ENCODE assay signal across 10 cellular contexts in the genomic region with DNA sequence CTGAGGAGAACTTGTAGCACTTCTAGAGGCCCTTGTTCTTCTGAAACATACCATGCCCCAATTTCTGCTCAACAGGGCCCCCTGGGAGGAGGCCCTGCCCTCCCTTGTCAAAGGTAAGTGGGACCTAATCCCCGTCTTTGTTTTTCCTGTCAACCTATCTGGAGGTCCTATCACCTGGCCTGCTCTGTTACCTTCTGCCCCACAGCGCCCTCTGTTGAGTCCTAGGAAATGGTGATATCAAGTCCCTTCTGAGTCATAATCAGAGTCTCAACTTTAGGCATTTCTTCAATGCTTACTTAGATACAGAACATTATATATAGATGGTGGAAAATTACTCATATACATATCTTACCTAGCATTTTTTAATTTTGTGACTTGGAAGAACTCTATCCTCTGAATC. TPM values are rescaled to one million over a fixed set of nuclear protein-coding genes. Genes with fewer than 3 reads are reported as not detected.
A peak's percentile ranks its signal among the peaks of the same experiment; 100 is the strongest.
DNase-seq lines count a peak whose midpoint lies in the region; ATAC-seq, FAIRE-seq and TF ChIP-seq lines count a peak whose summit lies in the region.
"Had no signal": no experiment of that assay in that cellular context is flagged by ENCODE, and none has a peak within 500 bp of the region (broad histone marks: within the 10 kb centered on the region; RNA-seq: fewer than 3 reads in every experiment).

No MANE protein-coding gene starts in this region.

- H3K4me3 ChIP-seq in upper lobe of right lung (no peak overlapping the region), kidney (ENCODE audit: low read length in 2 of 2) (no peak overlapping the region)

- ATAC-seq in HG02981 (IDR thresholded peaks at IDR 0.05; ENCODE audit: unreplicated experiment) (peak; percentile 68), upper lobe of right lung (peak; percentile 27)
- no peak for ATAC-seq in activated naive CD8-positive, alpha-beta T cell treated with anti-CD3 and anti-CD28 coated beads, Interleukin-2, amount 50 U/mL, for 24 hours

- no peak overlapping the region for H3K27ac Mint-ChIP-seq in activated naive CD8-positive, alpha-beta T cell treated with anti-CD3 and anti-CD28 coated beads, Interleukin-2, amount 50 U/mL, for 24 hours

- no peak for FAIRE-seq in kidney (lab: Jason Lieb, UNC)

- intact Hi-C loops in upper lobe of right lung (cut with DNase I) (no loop called here), kidney (cut with DNase I) (no loop called here)

- H3K27ac ChIP-seq in upper lobe of right lung = no peak overlapping the region
- H3K27ac ChIP-seq in kidney (ENCODE audit: low read depth in 2 of 2, low read length in 2 of 2) = no peak overlapping the region

- peak; percentile 37 for DNase-seq in stimulated activated CD4-positive, alpha-beta T cell treated with anti-CD3 and anti-CD28 coated beads, Interleukin-15, amount 100 ng/mL, for 24 hours
- DNase-seq in stimulated activated CD4-positive, alpha-beta T cell treated with anti-CD3 and anti-CD28 coated beads, Interleukin-4, amount 100 ng/mL, for 1 hour = no peak
- peak; percentile 19 for DNase-seq in activated naive CD8-positive, alpha-beta T cell treated with anti-CD3 and anti-CD28 coated beads, Interleukin-2, amount 50 U/mL, for 24 hours
- DNase-seq in upper lobe of right lung (no peak), HCEC 1CT (no peak), NCI-H2227 treated with DMSO at 0.1 percent for 48 hours (lab: John Stamatoyannopoulos, UW) (no peak), kidney (no peak)
- DNase-seq: IMR-90 had no signal

- peaks cover 6% of the 10 kb centered on the region for H3K4me1 Mint-ChIP-seq in activated naive CD8-positive, alpha-beta T cell treated with anti-CD3 and anti-CD28 coated beads, Interleukin-2, amount 50 U/mL, for 24 hours

- H3K36me3 Mint-ChIP-seq in activated naive CD8-positive, alpha-beta T cell treated with anti-CD3 and anti-CD28 coated beads, Interleukin-2, amount 50 U/mL, for 24 hours (ENCODE audit: low read depth) = no peaks in the 10 kb centered on the region

- H3K27me3 Mint-ChIP-seq in activated naive CD8-positive, alpha-beta T cell treated with anti-CD3 and anti-CD28 coated beads, Interleukin-2, amount 50 U/mL, for 24 hours = no peaks in the 10 kb centered on the region

- H3K9me3 ChIP-seq in upper lobe of right lung (no peaks in the 10 kb centered on the region), kidney (ENCODE audit: control insufficient read depth in 1 of 2, low read length in 2 of 2) (no peaks in the 10 kb centered on the region)

- TF ChIP-seq CTCF in upper lobe of right lung (IDR thresholded peaks at IDR 0.05) = no peak
- no peak for TF ChIP-seq CTCF in kidney (IDR thresholded peaks at IDR 0.05; ENCODE audit: borderline replicate concordance, extremely low read depth, insufficient read depth)

- no peak overlapping the region for H3K9ac ChIP-seq in kidney (ENCODE audit: low read length in 2 of 2)

- peaks cover 6% of the 10 kb centered on the region for H3K27me3 ChIP-seq in upper lobe of right lung

- no peak overlapping the region for H3K4me3 Mint-ChIP-seq in activated naive CD8-positive, alpha-beta T cell treated with anti-CD3 and anti-CD28 coated beads, Interleukin-2, amount 50 U/mL, for 24 hours

- H3K4me1 ChIP-seq in upper lobe of right lung (no peaks in the 10 kb centered on the region), kidney (ENCODE audit: control insufficient read depth in 1 of 2, insufficient read depth in 1 of 2, low read depth in 1 of 2, low read length in 2 of 2) (no peaks in the 10 kb centered on the region)

- no peaks in the 10 kb centered on the region for H3K9me3 Mint-ChIP-seq in activated naive CD8-positive, alpha-beta T cell treated with anti-CD3 and anti-CD28 coated beads, Interleukin-2, amount 50 U/mL, for 24 hours

- H3K36me3 ChIP-seq in upper lobe of right lung (no peaks in the 10 kb centered on the region), kidney (ENCODE audit: control insufficient read depth in 1 of 2, insufficient read depth in 2 of 2, low read length in 2 of 2) (no peaks in the 10 kb centered on the region)

RNA-seq across cellular contexts. Expression of gene FCRL4, which starts 28.2 kb away (rescaled TPM):
- total RNA-seq in upper lobe of right lung (not detected), kidney (not detected)
- not detected for polyA plus RNA-seq in kidney (ENCODE audit: insufficient read depth, low read depth, low replicate concordance)
- total RNA-seq: IMR-90, skeletal muscle tissue had no signal
- polyA plus RNA-seq: IMR-90 had no signal

Comparison
In these comparisons a context has a peak if more than half of its experiments do, and no peak if none do; other contexts are left out.
1. DNase-seq: peak in stimulated activated CD4-positive, alpha-beta T cell treated with anti-CD3 and anti-CD28 coated beads, Interleukin-15, amount 100 ng/mL, for 24 hours (single experiment) and activated naive CD8-positive, alpha-beta T cell treated with anti-CD3 and anti-CD28 coated beads, Interleukin-2, amount 50 U/mL, for 24 hours (single experiment); none in stimulated activated CD4-positive, alpha-beta T cell treated with anti-CD3 and anti-CD28 coated beads, Interleukin-4, amount 100 ng/mL, for 1 hour (single experiment), upper lobe of right lung (single experiment), HCEC 1CT (single experiment), NCI-H2227 treated with DMSO at 0.1 percent for 48 hours (single experiment) and kidney (single experiment).